In the genomic region with DNA sequence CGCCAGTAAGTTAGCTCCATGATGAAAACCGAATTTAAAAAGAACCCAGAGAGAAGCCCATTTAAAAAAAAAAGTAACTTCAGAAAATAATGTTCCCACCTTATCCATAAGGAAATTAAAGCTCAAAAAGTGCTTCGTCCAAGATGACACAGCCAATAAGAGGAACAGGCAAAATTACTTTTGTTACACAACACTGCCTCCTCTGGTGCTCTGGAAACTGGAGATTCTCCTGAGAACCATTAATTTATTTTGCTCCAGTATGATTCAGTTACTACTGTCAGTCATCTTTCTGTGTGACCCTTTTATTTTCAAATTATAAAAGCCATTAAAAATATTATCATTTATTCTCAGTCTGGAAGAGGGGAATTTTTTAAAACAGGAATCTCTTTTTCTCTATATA, we compare ENCODE assay signal across 9 cellular contexts. TPM values are rescaled to one million over a fixed set of nuclear protein-coding genes. Genes with fewer than 3 reads are reported as not detected.
DNase-seq lines count a peak whose midpoint lies in the region; ATAC-seq and TF ChIP-seq lines count a peak whose summit lies in the region.
"Had no signal": no experiment of that assay in that cellular context is flagged by ENCODE, and none has a peak within 500 bp of the region (broad histone marks: within the 10 kb centered on the region; RNA-seq: fewer than 3 reads in every experiment).

No MANE protein-coding gene starts in this region.

- H3K36me3 Mint-ChIP-seq in CD4-positive, alpha-beta T cell (ENCODE audit: low read depth), result no peaks in the 10 kb centered on the region

- H3K9me3 ChIP-seq in CD4-positive, alpha-beta T cell (ENCODE audit: control insufficient read depth, low read length), result no peaks in the 10 kb centered on the region
- H3K9me3 ChIP-seq in WERI-Rb-1 (ENCODE audit: severe bottlenecking), result peaks cover 19% of the 10 kb centered on the region

- H3K27me3 Mint-ChIP-seq in CD4-positive, alpha-beta T cell, result no peaks in the 10 kb centered on the region
- H3K27me3 Mint-ChIP-seq: naive thymus-derived CD8-positive, alpha-beta T cell had no signal

- H3K4me3 ChIP-seq in Jurkat, Clone E6-1 (ENCODE audit: low read length), result no peak overlapping the region
- H3K4me3 ChIP-seq in WERI-Rb-1 (ENCODE audit: low read depth, low read length), result no peak overlapping the region

- no peak for ATAC-seq in CD4-positive, alpha-beta T cell (ENCODE audit: poor library complexity)
- no peak for ATAC-seq in GM19463 (IDR thresholded peaks at IDR 0.05; ENCODE audit: unreplicated experiment)
- ATAC-seq in HG02763 (IDR thresholded peaks at IDR 0.05; ENCODE audit: unreplicated experiment), result no peak
- no peak for ATAC-seq in GM21576 (IDR thresholded peaks at IDR 0.05; ENCODE audit: unreplicated experiment)
- ATAC-seq: naive thymus-derived CD8-positive, alpha-beta T cell had no signal

- no peak for DNase-seq in CD4-positive, alpha-beta T cell
- DNase-seq in Jurkat, Clone E6-1 (ENCODE audit: low read depth, low spot score), result peak; percentile 23
- no peak for DNase-seq in WERI-Rb-1
- peak; percentile 22 for DNase-seq in kidney tubule cell (ENCODE audit: low spot score)
- no peak for DNase-seq in stimulated activated naive CD4-positive, alpha-beta T cell treated with Interleukin-2 at 50 U/mL for 16 hours (lab: John Stamatoyannopoulos, UW)

- H3K27ac Mint-ChIP-seq in CD4-positive, alpha-beta T cell, result peak overlapping the region; percentile 27

- H3K4me3 Mint-ChIP-seq in CD4-positive, alpha-beta T cell, result peak overlapping the region; percentile 71

- intact Hi-C loops in CD4-positive, alpha-beta T cell (cut with DNase I, micrococcal nuclease), result loop anchor here in 1 of 2 experiments (10.0 kb wide), 1 partner anchor 421 kb away; no protein-coding TSS in a partner anchor

- no peak overlapping the region for H3K27ac ChIP-seq in CD4-positive, alpha-beta T cell (ENCODE audit: low read depth, low read length)
- H3K27ac ChIP-seq in WERI-Rb-1, result no peak overlapping the region

- no peaks in the 10 kb centered on the region for H3K27me3 ChIP-seq in CD4-positive, alpha-beta T cell (ENCODE audit: control insufficient read depth, insufficient read depth, low read length)
- H3K27me3 ChIP-seq in WERI-Rb-1 (ENCODE audit: insufficient read depth, low read depth, severe bottlenecking), result no peaks in the 10 kb centered on the region

- TF ChIP-seq CTCF in CD4-positive, alpha-beta T cell (IDR thresholded peaks at IDR 0.05), result no peak
- peak; percentile 38; the same call in 1 of the 2 replicates for TF ChIP-seq CTCF in WERI-Rb-1 (IDR thresholded peaks at IDR 0.05; ENCODE audit: low read depth, low read length)

- H3K9me3 Mint-ChIP-seq in CD4-positive, alpha-beta T cell, result no peaks in the 10 kb centered on the region
- H3K9me3 Mint-ChIP-seq: naive thymus-derived CD8-positive, alpha-beta T cell had no signal

- H3K4me1 Mint-ChIP-seq in CD4-positive, alpha-beta T cell (ENCODE audit: low read depth), result peaks cover 29% of the 10 kb centered on the region

- CTCF ChIA-PET in CD4-positive, alpha-beta T cell (lab: Charles Lee), result interaction anchor here (0.8 to 1.2 kb wide), 4 partner anchors 8 to 263 kb away, joined by 3 read pairs; no protein-coding TSS in a partner anchor

- no peaks in the 10 kb centered on the region for H3K36me3 ChIP-seq in WERI-Rb-1

- POLR2A ChIA-PET in CD4-positive, alpha-beta T cell (lab: Charles Lee), result no interaction called here

RNA-seq across cellular contexts. Expression of a gene that starts 2.0 kb away (rescaled TPM):
- total RNA-seq in CD4-positive, alpha-beta T cell, result 10 to 100 TPM; 10.2 to 10.9 TPM
- 47.9 TPM for polyA plus RNA-seq in Jurkat, Clone E6-1 (2012; ENCODE audit: insufficient read depth, insufficient read length)

RNA-seq across cellular contexts. Expression of a gene that starts 42.9 kb away (rescaled TPM):
- total RNA-seq in CD4-positive, alpha-beta T cell, result not detected
- polyA plus RNA-seq in Jurkat, Clone E6-1 (2012; ENCODE audit: insufficient read depth, insufficient read length), result not detected
- total RNA-seq: naive thymus-derived CD8-positive, alpha-beta T cell had no signal
- polyA plus RNA-seq: naive thymus-derived CD8-positive, alpha-beta T cell had no signal

Comparison
In these comparisons a context has a peak if more than half of its experiments do, and no peak if none do; other contexts are left out.
1. DNase-seq: peak in Jurkat, Clone E6-1 (single experiment) and kidney tubule cell (single experiment); none in CD4-positive, alpha-beta T cell (0 of 10), WERI-Rb-1 (single experiment) and stimulated activated naive CD4-positive, alpha-beta T cell treated with Interleukin-2 at 50 U/mL for 16 hours (single experiment).